8 cellular contexts compared by ENCODE assay signal in genomic region chr10:74151879-74152722, GRCh38. TPM values are rescaled to one million over a fixed set of nuclear protein-coding genes. Genes with fewer than 3 reads are reported as not detected.
DNase-seq lines count a peak whose midpoint lies in the region; ATAC-seq and TF ChIP-seq lines count a peak whose summit lies in the region.

No MANE protein-coding gene starts in this region.

- CTCF ChIA-PET in Caco-2 (lab: Charles Lee) = interaction anchor here (0.9 to 2.3 kb wide), 3 partner anchors 15 to 82 kb away, joined by 5 to 6 read pairs (median 6); no protein-coding TSS in a partner anchor

- H3K9me3 Mint-ChIP-seq in Caco-2 (ENCODE audit: unreplicated experiment) = no peaks in the 10 kb centered on the region
- no peaks in the 10 kb centered on the region for H3K9me3 Mint-ChIP-seq in endothelial cell (ENCODE audit: unreplicated experiment)
- no peaks in the 10 kb centered on the region for H3K9me3 Mint-ChIP-seq in stimulated activated naive B cell treated with anti-CD40 and anti-IgM and Interleukin-4, amounts not matched to agents 10 μg/mL and 1 μg/mL and 100 μg/mL, for 72 hours

- H2AFZ ChIP-seq in neuron (ENCODE audit: low read depth, low read length) = peak overlapping the region; percentile 18

- H3K27me3 Mint-ChIP-seq in Caco-2 (ENCODE audit: insufficient read depth, unreplicated experiment) (no peaks in the 10 kb centered on the region), endothelial cell (ENCODE audit: unreplicated experiment) (no peaks in the 10 kb centered on the region)
- H3K27me3 Mint-ChIP-seq in stimulated activated naive B cell treated with anti-CD40 and anti-IgM and Interleukin-4, amounts not matched to agents 10 μg/mL and 1 μg/mL and 100 μg/mL, for 72 hours = no peaks in the 10 kb centered on the region

- H3K36me3 Mint-ChIP-seq in Caco-2 (ENCODE audit: insufficient read depth, unreplicated experiment) = peaks cover 6% of the 10 kb centered on the region
- H3K36me3 Mint-ChIP-seq in endothelial cell (ENCODE audit: low read depth, unreplicated experiment) = no peaks in the 10 kb centered on the region
- peaks cover 8 to 15% of the 10 kb centered on the region in 2 donors for H3K36me3 Mint-ChIP-seq in stimulated activated naive B cell treated with anti-CD40 and anti-IgM and Interleukin-4, amounts not matched to agents 10 μg/mL and 1 μg/mL and 100 μg/mL, for 72 hours

- no peaks in the 10 kb centered on the region for H3K9me3 ChIP-seq in Caco-2
- no peaks in the 10 kb centered on the region for H3K9me3 ChIP-seq in neuron (ENCODE audit: low read length)

- H3K27me3 ChIP-seq in Caco-2 (replicated peaks; ENCODE audit: control insufficient read depth, insufficient read depth, low read length) = no peaks in the 10 kb centered on the region
- H3K27me3 ChIP-seq in neuron (ENCODE audit: insufficient read depth, low read length) = no peaks in the 10 kb centered on the region

- no TSS peak for BruUV-seq in Caco-2 (replicated peaks; lab: Mats Ljungman, UMichigan)

- no peak for ATAC-seq in stimulated activated naive B cell treated with anti-CD40 and anti-IgM and Interleukin-4, amounts not matched to agents 10 μg/mL and 1 μg/mL and 100 μg/mL, for 72 hours (replicated peaks)
- no peak for ATAC-seq in GM21529 (IDR thresholded peaks at IDR 0.05; ENCODE audit: unreplicated experiment)

- H3K4me3 ChIP-seq in Caco-2 (ENCODE audit: low read depth, low read length) = peak overlapping the region; percentile 80
- peak overlapping the region; percentile 78 for H3K4me3 ChIP-seq in neuron (ENCODE audit: low read length)

- POLR2A ChIA-PET in Caco-2 (lab: Charles Lee) = interaction anchor here (1.0 to 2.3 kb wide), 4 partner anchors 13 to 38 kb away, joined by 5 to 18 read pairs (median 7); no protein-coding TSS in a partner anchor

- H3K4me3 Mint-ChIP-seq in Caco-2 (ENCODE audit: unreplicated experiment) (no peak overlapping the region), endothelial cell (ENCODE audit: unreplicated experiment) (no peak overlapping the region)
- H3K4me3 Mint-ChIP-seq in stimulated activated naive B cell treated with anti-CD40 and anti-IgM and Interleukin-4, amounts not matched to agents 10 μg/mL and 1 μg/mL and 100 μg/mL, for 72 hours = no peak overlapping the region

- H3K27ac Mint-ChIP-seq in Caco-2 (ENCODE audit: unreplicated experiment) (no peak overlapping the region), endothelial cell (ENCODE audit: unreplicated experiment) (peak overlapping the region; percentile 53)
- H3K27ac Mint-ChIP-seq in stimulated activated naive B cell treated with anti-CD40 and anti-IgM and Interleukin-4, amounts not matched to agents 10 μg/mL and 1 μg/mL and 100 μg/mL, for 72 hours = no peak overlapping the region

- intact Hi-C loops in Caco-2 (cut with micrococcal nuclease; ENCODE audit: unreplicated experiment) = loop anchor here (1.0 to 5.0 kb wide), 4 partner anchors 12 to 61 kb away; no protein-coding TSS in a partner anchor

- H3K36me3 ChIP-seq in Caco-2 (ENCODE audit: control insufficient read depth, insufficient read depth, low read length) (no peaks in the 10 kb centered on the region), neuron (ENCODE audit: insufficient read depth, low read length) (peaks cover 5% of the 10 kb centered on the region)

- peaks cover 36% of the 10 kb centered on the region for H3K4me1 Mint-ChIP-seq in Caco-2 (ENCODE audit: low read depth, unreplicated experiment)
- H3K4me1 Mint-ChIP-seq in endothelial cell (ENCODE audit: unreplicated experiment) = peaks cover 5% of the 10 kb centered on the region
- H3K4me1 Mint-ChIP-seq in stimulated activated naive B cell treated with anti-CD40 and anti-IgM and Interleukin-4, amounts not matched to agents 10 μg/mL and 1 μg/mL and 100 μg/mL, for 72 hours = peaks cover 36 to 51% of the 10 kb centered on the region in 2 donors

- H3K4me1 ChIP-seq in Caco-2 (peaks cover 14% of the 10 kb centered on the region), neuron (ENCODE audit: insufficient read depth, low read length) (peaks cover 24% of the 10 kb centered on the region)

- TF ChIP-seq CTCF in Caco-2 (IDR thresholded peaks at IDR 0.05; ENCODE audit: insufficient read depth in 1 of 2, low read depth in 1 of 2, low read length in 1 of 2, severe bottlenecking in 1 of 2, unreplicated experiment in 1 of 2) (no peak), endothelial cell (IDR thresholded peaks at IDR 0.05; ENCODE audit: unreplicated experiment) (no peak)

- no peak for DNase-seq in Caco-2
- DNase-seq in Kasumi-1 (lab: John Stamatoyannopoulos, UW) = peak; percentile 47 to 58
- DNase-seq in endothelial cell (ENCODE audit: low spot score) = no peak
- DNase-seq in stimulated activated naive B cell treated with anti-CD40 and anti-IgM and Interleukin-4, amounts not matched to agents 10 μg/mL and 1 μg/mL and 100 μg/mL, for 72 hours = no peak
- no peak for DNase-seq in stimulated activated CD4-positive, alpha-beta T cell treated with anti-CD3 and anti-CD28 coated beads, Interleukin-2, amount 100 ng/mL, for 24 hours
- no peak for DNase-seq in SW 1271 (lab: John Stamatoyannopoulos, UW)

RNA-seq across cellular contexts. Expression of gene ADK, which starts 1.1 kb away (rescaled TPM):
- total RNA-seq in Caco-2 (2022) = 96.4 and 105 TPM in 2 replicates
- 13.1 TPM for total RNA-seq in endothelial cell (ENCODE audit: unreplicated experiment)

RNA-seq across cellular contexts. Expression of gene AP3M1, which starts 1.5 kb away (rescaled TPM):
- 56.7 and 63.7 TPM in 2 replicates for total RNA-seq in Caco-2 (2022)
- total RNA-seq in endothelial cell (ENCODE audit: unreplicated experiment) = 43.7 TPM

Comparison
In these comparisons a context has a peak if more than half of its experiments do, and no peak if none do; other contexts are left out.
1. DNase-seq: peak in Kasumi-1 (2 of 2); none in Caco-2 (0 of 2), endothelial cell (single experiment), stimulated activated naive B cell treated with anti-CD40 and anti-IgM and Interleukin-4, amounts not matched to agents 10 μg/mL and 1 μg/mL and 100 μg/mL, for 72 hours (single experiment), stimulated activated CD4-positive, alpha-beta T cell treated with anti-CD3 and anti-CD28 coated beads, Interleukin-2, amount 100 ng/mL, for 24 hours (0 of 2) and SW 1271 (0 of 2).